Comparison of ENCODE assay signal across 11 cellular contexts in the genomic region with DNA sequence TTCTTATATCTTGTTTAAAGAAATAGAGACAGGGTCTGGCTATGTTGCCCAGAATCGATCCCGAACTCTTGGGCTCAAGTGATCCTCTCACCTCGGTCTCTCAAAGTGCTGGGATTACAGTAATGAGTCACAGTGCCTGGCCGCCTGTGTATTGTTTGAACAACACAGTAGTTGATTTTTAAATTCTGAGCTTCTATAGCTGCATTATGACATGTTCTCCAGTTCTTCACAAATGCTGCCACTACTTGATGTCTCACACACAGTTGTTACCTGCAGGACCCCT. TPM values are rescaled to one million over a fixed set of nuclear protein-coding genes. Genes with fewer than 3 reads are reported as not detected.
DNase-seq lines count a peak whose midpoint lies in the region; ATAC-seq and TF ChIP-seq lines count a peak whose summit lies in the region.
"Had no signal": no experiment of that assay in that cellular context is flagged by ENCODE, and none has a peak within 500 bp of the region (broad histone marks: within the 10 kb centered on the region; RNA-seq: fewer than 3 reads in every experiment).

No MANE protein-coding gene starts in this region.

- H3F3A ChIP-seq in SK-N-SH (replicated peaks; ENCODE audit: insufficient read depth) = no peaks in the 10 kb centered on the region

- ATAC-seq in HG03135 (IDR thresholded peaks at IDR 0.05; ENCODE audit: unreplicated experiment) (no peak), HG03565 (IDR thresholded peaks at IDR 0.05; ENCODE audit: unreplicated experiment) (no peak), GM19397 (IDR thresholded peaks at IDR 0.05; ENCODE audit: unreplicated experiment) (no peak)
- ATAC-seq: T-helper 17 cell had no signal

- H3K9me2 ChIP-seq in SK-N-SH = no peaks in the 10 kb centered on the region

- no peaks in the 10 kb centered on the region for H4K20me1 ChIP-seq in SK-N-SH (ENCODE audit: insufficient read depth)

- TF ChIP-seq RAD21 in SK-N-SH (IDR thresholded peaks at IDR 0.05; ENCODE audit: low read length) = no peak

- no peak overlapping the region for H3K4me3 ChIP-seq in SK-N-SH (ENCODE audit: low read depth in 2 of 2, low read length in 1 of 2)
- H3K4me3 ChIP-seq in fibroblast of mammary gland (ENCODE audit: control insufficient read depth, low read depth, low read length) = no peak overlapping the region

- peak; percentile 85 for DNase-seq in DMS53 (lab: John Stamatoyannopoulos, UW)
- no peak for DNase-seq in SK-N-SH
- DNase-seq in fibroblast of mammary gland (ENCODE audit: low read depth) = peak; percentile 67
- DNase-seq in renal cortical epithelial cell (ENCODE audit: low read depth) = peak; percentile 41
- no peak for DNase-seq in HUDEP-2 (lab: John Stamatoyannopoulos, UW; ENCODE audit: unreplicated experiment in 76 of 76)
- DNase-seq: activated T-cell treated with anti-CD3 and anti-CD28 coated beads for 4 hours; effector CD4-positive, alpha-beta T cell; T-helper 17 cell had no signal

- peaks cover 3 to 12% of the 10 kb centered on the region in 2 experiments; a peak in 3 of 4 replicates for H3K4me1 ChIP-seq in SK-N-SH (ENCODE audit: control insufficient read depth in 1 of 2, insufficient read depth in 2 of 2, low read depth in 1 of 2, low read length in 1 of 2)

- H3K79me2 ChIP-seq in SK-N-SH (ENCODE audit: insufficient read depth) = no peaks in the 10 kb centered on the region

- no peaks in the 10 kb centered on the region for H3K9me3 ChIP-seq in SK-N-SH

- POLR2A ChIA-PET in SK-N-SH (lab: Yijun Ruan, JAX) = interaction anchor here (1.1 kb wide), 1 partner anchor 8 kb away, joined by 3 read pairs; no protein-coding TSS in a partner anchor

- peak overlapping the region in 1 of 2 experiments; percentile 6; a peak in 1 of 4 replicates for H3K27ac ChIP-seq in SK-N-SH (ENCODE audit: low read depth in 2 of 2, low read length in 1 of 2)

- H3K4me2 ChIP-seq in SK-N-SH = peak overlapping the region; percentile 39; the same call in 1 of the 2 replicates

- TF ChIP-seq EP300 in SK-N-SH (IDR thresholded peaks at IDR 0.05; ENCODE audit: borderline replicate concordance in 1 of 2, low read depth in 1 of 2, low read length in 1 of 2) = no peak

- WGBS in SK-N-SH (ENCODE audit: low lambda C conversion rate) = 58% methylated on average over 4 of the region's 4 CpGs

- TF ChIP-seq CTCF in SK-N-SH (IDR thresholded peaks at IDR 0.05) (no peak), fibroblast of mammary gland (conservative IDR thresholded peaks at IDR 0.05; ENCODE audit: control insufficient read depth, insufficient read depth, low read depth, low read length) (no peak)

- no peaks in the 10 kb centered on the region for H3K36me3 ChIP-seq in SK-N-SH (replicated peaks in 1 of 2; ENCODE audit: control insufficient read depth in 1 of 2, insufficient read depth in 2 of 2, low read length in 1 of 2)

- H3K27me3 ChIP-seq in SK-N-SH (ENCODE audit: insufficient read depth) = no peaks in the 10 kb centered on the region; the same call in 1 of the 2 replicates

- CTCF ChIA-PET in SK-N-SH (lab: Yijun Ruan, JAX) = interaction anchor here (0.9 to 8.0 kb wide), 17 partner anchors 7 to 222 kb away, joined by 3 to 169 read pairs (median 7); partner anchors contain the start of gene HS1BP3

- no peak overlapping the region for H2AFZ ChIP-seq in SK-N-SH (ENCODE audit: low read depth)

- H3K9ac ChIP-seq in SK-N-SH = no peak overlapping the region

TF ChIP-seq in SK-N-SH, 30 proteins besides CTCF, POLR2A, EP300 and RAD21:
- TF ChIP-seq FOSL2 (IDR thresholded peaks at IDR 0.05; ENCODE audit: borderline replicate concordance, low read depth) (peak; percentile 3; the same call in 1 of the 2 replicates), POLR2AphosphoS5 (IDR thresholded peaks at IDR 0.05; ENCODE audit: low read depth, low read length) (no peak)

RNA-seq across cellular contexts. Expression of gene RHOB, which starts 7.7 kb away (rescaled TPM):
- polyA plus RNA-seq in SK-N-SH (2012; rRNA removed) = 43.5 and 50.3 TPM in 2 replicates
- 34.4 and 40.5 TPM in 2 replicates for polyA plus RNA-seq in SK-N-SH (2012; cell fraction: cytosol; rRNA removed)
- 63.2 and 74.9 TPM in 2 replicates for polyA plus RNA-seq in SK-N-SH (2012; cell fraction: nucleus; rRNA removed)
- 466 and 1,033 TPM in 2 replicates for total RNA-seq in renal cortical epithelial cell

Comparison
In these comparisons a context has a peak if more than half of its experiments do, and no peak if none do; other contexts are left out.
1. DNase-seq: peak in DMS53 (single experiment), fibroblast of mammary gland (single experiment) and renal cortical epithelial cell (single experiment); none in SK-N-SH (single experiment) and HUDEP-2 (0 of 76).